Comparison of ENCODE assay signal across 13 cellular contexts in genomic region chr1:109763646-109764415, GRCh38. TPM values are rescaled to one million over a fixed set of nuclear protein-coding genes. Genes with fewer than 3 reads are reported as not detected.
DNase-seq lines count a peak whose midpoint lies in the region; ATAC-seq, FAIRE-seq and TF ChIP-seq lines count a peak whose summit lies in the region.
"Had no signal": no experiment of that assay in that cellular context is flagged by ENCODE, and none has a peak within 500 bp of the region (broad histone marks: within the 10 kb centered on the region; RNA-seq: fewer than 3 reads in every experiment).

Gene EPS8L3, minus strand, starts transcription at chr1:109763923. Its CDS starts 2,174 bp downstream, at chr1:109761749.

- no peaks in the 10 kb centered on the region for H3K23me2 ChIP-seq in H9 (ENCODE audit: insufficient read length, low read depth, low read length, poor library complexity, severe bottlenecking)

- peak within 1 kb of the TSS; percentile 88 for H3K27ac Mint-ChIP-seq in endothelial cell (ENCODE audit: unreplicated experiment)
- peak within 1 kb of the TSS; percentile 37 for H3K27ac Mint-ChIP-seq in nephron progenitor cell
- H3K27ac Mint-ChIP-seq in H9 = peak within 1 kb of the TSS in 1 of 3 experiments; percentile 39; a peak in 1 of 7 replicates
- H3K27ac Mint-ChIP-seq: memory B cell had no signal

- no peak for TF ChIP-seq RAD21 in A549 (conservative IDR thresholded peaks at IDR 0.05 in 1 of 2, IDR thresholded peaks at IDR 0.05 in 1 of 2)

- H3K4ac ChIP-seq in H9 (ENCODE audit: low read depth, low read length) = no peak within 1 kb of the TSS

- CTCF ChIA-PET in A549 (lab: Yijun Ruan, JAX) = interaction anchor here (0.9 to 4.6 kb wide), 7 partner anchors 8 to 231 kb away, joined by 3 to 42 read pairs (median 6); no protein-coding TSS in a partner anchor

- no peak within 1 kb of the TSS; the same call in 1 of the 2 replicates for H3K14ac ChIP-seq in H9 (ENCODE audit: insufficient read depth, low read length)

- H3K79me2 ChIP-seq in GM23248 (ENCODE audit: insufficient read depth) (no peaks in the 10 kb centered on the region), H9 (ENCODE audit: insufficient read depth, low read length) (no peaks in the 10 kb centered on the region)

- H3K27me3 ChIP-seq in GM23248 (replicated peaks; ENCODE audit: insufficient read depth) (no peaks in the 10 kb centered on the region; the same call in 1 of the 2 replicates), H9 (ENCODE audit: insufficient read depth, low read length) (no peaks in the 10 kb centered on the region)
- H3K27me3 ChIP-seq: gastroesophageal sphincter had no signal

- no peaks in the 10 kb centered on the region for H3K36me3 ChIP-seq in GM23248 (ENCODE audit: low read depth)
- H3K36me3 ChIP-seq: gastroesophageal sphincter had no signal

- H3K36me3 Mint-ChIP-seq in endothelial cell (ENCODE audit: low read depth, unreplicated experiment) = peaks cover 9% of the 10 kb centered on the region
- H3K36me3 Mint-ChIP-seq in nephron progenitor cell (ENCODE audit: low read depth) = no peaks in the 10 kb centered on the region
- no peaks in the 10 kb centered on the region for H3K36me3 Mint-ChIP-seq in H9 (ENCODE audit: insufficient read depth in 1 of 3, low read depth in 3 of 3)
- H3K36me3 Mint-ChIP-seq: CD4-positive, alpha-beta memory T cell; memory B cell had no signal

- H3K4me1 Mint-ChIP-seq in endothelial cell (ENCODE audit: unreplicated experiment) (peaks cover 20% of the 10 kb centered on the region), nephron progenitor cell (peaks cover 25% of the 10 kb centered on the region), H9 (peaks cover 4 to 5% of the 10 kb centered on the region in 2 experiments; a peak in 2 of 4 replicates)
- H3K4me1 Mint-ChIP-seq: CD4-positive, alpha-beta memory T cell; memory B cell had no signal

- H4K91ac ChIP-seq in H9 (ENCODE audit: insufficient read length, low read depth, low read length) = no peak within 1 kb of the TSS

- TF ChIP-seq CTCF in A549 (IDR thresholded peaks at IDR 0.05) (no peak), endothelial cell (IDR thresholded peaks at IDR 0.05; ENCODE audit: unreplicated experiment) (no peak), nephron progenitor cell (IDR thresholded peaks at IDR 0.05) (no peak), H9 (conservative IDR thresholded peaks at IDR 0.05) (no peak)

- no peak within 1 kb of the TSS for H3T11ph ChIP-seq in H9 (ENCODE audit: low read length)

- H3K4me2 ChIP-seq in A549 = peak within 1 kb of the TSS; percentile 73
- no peak within 1 kb of the TSS for H3K4me2 ChIP-seq in GM23248 (ENCODE audit: unreplicated experiment)
- H3K4me2 ChIP-seq in H9 (ENCODE audit: insufficient read depth, insufficient read length, low read length) = no peak within 1 kb of the TSS

- H4K20me1 ChIP-seq in GM23248 (ENCODE audit: insufficient read depth) (no peaks in the 10 kb centered on the region), H9 (ENCODE audit: control insufficient read depth, insufficient read depth, insufficient read length) (no peaks in the 10 kb centered on the region)

- no peaks in the 10 kb centered on the region for H3F3A ChIP-seq in GM23248 (ENCODE audit: insufficient read depth)

- POLR2A ChIA-PET in A549 (lab: Yijun Ruan, JAX) = no interaction called here

- no peaks in the 10 kb centered on the region for H3K9me3 Mint-ChIP-seq in endothelial cell (ENCODE audit: unreplicated experiment)
- H3K9me3 Mint-ChIP-seq in nephron progenitor cell = no peaks in the 10 kb centered on the region
- no peaks in the 10 kb centered on the region for H3K9me3 Mint-ChIP-seq in H9
- H3K9me3 Mint-ChIP-seq: CD4-positive, alpha-beta memory T cell; memory B cell had no signal

- no peak within 1 kb of the TSS for H2BK15ac ChIP-seq in H9 (ENCODE audit: low read depth, low read length)

- TF ChIP-seq EP300 in A549 (IDR thresholded peaks at IDR 0.05) = no peak

- H3K27me3 Mint-ChIP-seq in endothelial cell (ENCODE audit: unreplicated experiment) (peaks cover 12% of the 10 kb centered on the region), nephron progenitor cell (ENCODE audit: low read depth, poor library complexity) (peaks cover 3% of the 10 kb centered on the region), H9 (ENCODE audit: low read depth) (peaks cover 2% of the 10 kb centered on the region; the same call in 1 of the 2 replicates)
- H3K27me3 Mint-ChIP-seq: CD4-positive, alpha-beta memory T cell had no signal

- H3K18ac ChIP-seq in H9 (ENCODE audit: insufficient read length, low read depth, low read length) = no peak within 1 kb of the TSS

- H3K9ac ChIP-seq in GM23248 (no peak within 1 kb of the TSS), H9 (ENCODE audit: extremely low read depth, insufficient read length, low read length) (no peak within 1 kb of the TSS)

- peaks cover 18% of the 10 kb centered on the region for H3K4me1 ChIP-seq in A549
- H3K4me1 ChIP-seq in GM23248 (ENCODE audit: insufficient read depth) = no peaks in the 10 kb centered on the region
- no peaks in the 10 kb centered on the region for H3K4me1 ChIP-seq in H9 (ENCODE audit: insufficient read depth, low read length)
- H3K4me1 ChIP-seq: gastroesophageal sphincter had no signal

- no peak for FAIRE-seq in A549 (lab: Jason Lieb, UNC)

- no peak within 1 kb of the TSS for H2BK12ac ChIP-seq in H9 (ENCODE audit: insufficient read length, low read depth, low read length)

- H3K56ac ChIP-seq in H9 (ENCODE audit: insufficient read length, low read depth, low read length) = no peak within 1 kb of the TSS

- H2BK5ac ChIP-seq in H9 (ENCODE audit: insufficient read length, low read length) = no peak within 1 kb of the TSS

- H3K4me3 ChIP-seq in A549 = peak within 1 kb of the TSS; percentile 23; the same call in 1 of the 3 replicates
- H3K4me3 ChIP-seq in GM23248 = no peak within 1 kb of the TSS
- H3K4me3 ChIP-seq: gastroesophageal sphincter had no signal

- no peak within 1 kb of the TSS for H2AFZ ChIP-seq in GM23248
- no peak within 1 kb of the TSS for H2AFZ ChIP-seq in H9 (ENCODE audit: low read length)

- no peak within 1 kb of the TSS for H4K8ac ChIP-seq in H9 (replicated peaks; ENCODE audit: insufficient read length, low read depth, low read length)

- H3K9me3 ChIP-seq in A549 (no peaks in the 10 kb centered on the region), GM23248 (ENCODE audit: low read depth) (no peaks in the 10 kb centered on the region), H9 (ENCODE audit: control insufficient read depth, low read depth, low read length) (no peaks in the 10 kb centered on the region)
- H3K9me3 ChIP-seq: gastroesophageal sphincter had no signal

- peak in 1 of 2 experiments; percentile 49 for DNase-seq in A549 (ENCODE audit: low read depth in 1 of 2, low spot score in 1 of 2)
- peak; percentile 93 for DNase-seq in HT-29 (ENCODE audit: low spot score)
- DNase-seq in endothelial cell (ENCODE audit: low spot score) = no peak
- no peak for DNase-seq in nephron progenitor cell
- no peak for DNase-seq in GM23248
- no peak for DNase-seq in occipital lobe (lab: John Stamatoyannopoulos, UW)
- no peak for DNase-seq in H9
- DNase-seq in stimulated activated naive CD4-positive, alpha-beta T cell treated with Interleukin-2 at 50 U/mL for 16 hours (lab: John Stamatoyannopoulos, UW) = no peak
- DNase-seq: CD4-positive, alpha-beta memory T cell; NK-92 treated with Interleukin-12 subunit alpha and Interleukin-12 subunit beta, amount 100 ng/mL, for 24 hours had no signal

- peak within 1 kb of the TSS; percentile 70 to 79 for H3K27ac ChIP-seq in A549
- no peak within 1 kb of the TSS for H3K27ac ChIP-seq in GM23248
- H3K27ac ChIP-seq in H9 (ENCODE audit: insufficient read length, low read depth, low read length) = no peak within 1 kb of the TSS
- H3K27ac ChIP-seq: gastroesophageal sphincter had no signal

- no peak within 1 kb of the TSS for H3K23ac ChIP-seq in H9 (ENCODE audit: insufficient read length, low read depth, low read length)

- no peak within 1 kb of the TSS for H2BK20ac ChIP-seq in H9 (ENCODE audit: low read depth, low read length, poor library complexity, severe bottlenecking)

- H2AK5ac ChIP-seq in H9 (ENCODE audit: insufficient read length, low read length) = no peak within 1 kb of the TSS

- H3K79me1 ChIP-seq in H9 (ENCODE audit: insufficient read depth, low read depth, low read length, poor library complexity, severe bottlenecking) = no peaks in the 10 kb centered on the region

- peak in 1 of 2 experiments; percentile 66; a peak in 3 of 6 replicates for ATAC-seq in A549
- ATAC-seq: gastroesophageal sphincter had no signal

- H4K5ac ChIP-seq in H9 (ENCODE audit: insufficient read length, low read depth, low read length) = no peak within 1 kb of the TSS

- no peak for TF ChIP-seq POLR2A in A549 (IDR thresholded peaks at IDR 0.05; ENCODE audit: low read length)

- WGBS in A549 (ENCODE audit: missing lambda C conversion rate) = 40% methylated on average over 2 of the region's 11 CpGs
- WGBS in GM23248 (ENCODE audit: low coverage in 1 of 2, low lambda C conversion rate in 2 of 2, missing lambda C conversion rate in 2 of 2), 2 experiments = 82 to 87% methylated on average over 11 of the region's 11 CpGs
- no CpG with 5 or more reads among the region's 11 CpGs for WGBS in H9 (ENCODE audit: extremely low coverage, insufficient read length, low lambda C conversion rate)

- H3K4me3 Mint-ChIP-seq in endothelial cell (ENCODE audit: unreplicated experiment) = peak within 1 kb of the TSS; percentile 62
- no peak within 1 kb of the TSS for H3K4me3 Mint-ChIP-seq in nephron progenitor cell
- H3K4me3 Mint-ChIP-seq in H9 = no peak within 1 kb of the TSS
- H3K4me3 Mint-ChIP-seq: CD4-positive, alpha-beta memory T cell; memory B cell had no signal

- no peaks in the 10 kb centered on the region for H3K9me2 ChIP-seq in GM23248 (ENCODE audit: insufficient read depth)

- in situ Hi-C loops in GM23248 (cut with MboI) = no loop called here

- no peak within 1 kb of the TSS for H2BK120ac ChIP-seq in H9 (ENCODE audit: low read depth, low read length, poor library complexity, severe bottlenecking)

TF ChIP-seq in A549, 52 proteins besides CTCF, POLR2A, EP300 and RAD21 (continues in another document):
- TF ChIP-seq RARB (CRISPR knock-in tag; IDR thresholded peaks at IDR 0.05) = no peak

RNA-seq across cellular contexts. Expression of gene EPS8L3, which starts in this region (rescaled TPM):
- polyA plus RNA-seq in A549 (2011; rRNA removed) = 5.1 and 7.4 TPM in 2 replicates
- 1.3 and 1.5 TPM in 2 replicates for polyA plus RNA-seq in A549 (2012; cell fraction: cytosol; rRNA removed)
- polyA plus RNA-seq in A549 (2012; cell fraction: nucleus; rRNA removed) = 8.6 and 9.1 TPM in 2 replicates
- 1.4 to 3.3 TPM (median 2.4 TPM) in 3 replicates for polyA plus RNA-seq in A549 (2017; fragmentation: RNase III; extraction: RNeasy Plus Mini Kit Qiagen cat#74134 plus additional on column Dnase treatment)
- 7.1 and 7.4 TPM in 2 replicates for polyA minus RNA-seq in A549 (2011; rRNA and poly(A)+ RNA removed)
- 107 and 120 TPM in 2 replicates for total RNA-seq in HT-29 (2014; rRNA removed; shearing (Covaris generic))
- not detected for total RNA-seq in endothelial cell (ENCODE audit: unreplicated experiment)
- total RNA-seq in GM23248 (2014; rRNA removed; shearing (Covaris generic)) = not detected in 2 replicates
- not detected in 2 replicates for polyA plus RNA-seq in GM23248 (2016; fragmentation: Nextera tagmentation; extraction: Ambion mirVana)
- not detected for total RNA-seq in occipital lobe
- total RNA-seq in H9 (2021) = not detected in 2 replicates
- total RNA-seq: CD4-positive, alpha-beta memory T cell; T-helper 2 cell treated with Interferon-gamma antibody and Interleukin-4, amounts not matched to agents 100 ng/mL and 5 ng/mL, for 36 hours had no signal
- polyA plus RNA-seq: CD4-positive, alpha-beta memory T cell had no signal

Comparison
In these comparisons a context has a peak if more than half of its experiments do, and no peak if none do; other contexts are left out.
1. RNA of gene EPS8L3 (total RNA-seq): 107 to 120 TPM in HT-29; not detected in endothelial cell (single experiment), not detected in GM23248, not detected in occipital lobe (single experiment) and not detected in H9; every median in the first group is over 100 times any median in the second.
2. H3K27ac ChIP-seq: peak in A549 (2 of 2); none in GM23248 (single experiment) and H9 (single experiment).